ENCODE assay signal across 12 cellular contexts in the genomic region with DNA sequence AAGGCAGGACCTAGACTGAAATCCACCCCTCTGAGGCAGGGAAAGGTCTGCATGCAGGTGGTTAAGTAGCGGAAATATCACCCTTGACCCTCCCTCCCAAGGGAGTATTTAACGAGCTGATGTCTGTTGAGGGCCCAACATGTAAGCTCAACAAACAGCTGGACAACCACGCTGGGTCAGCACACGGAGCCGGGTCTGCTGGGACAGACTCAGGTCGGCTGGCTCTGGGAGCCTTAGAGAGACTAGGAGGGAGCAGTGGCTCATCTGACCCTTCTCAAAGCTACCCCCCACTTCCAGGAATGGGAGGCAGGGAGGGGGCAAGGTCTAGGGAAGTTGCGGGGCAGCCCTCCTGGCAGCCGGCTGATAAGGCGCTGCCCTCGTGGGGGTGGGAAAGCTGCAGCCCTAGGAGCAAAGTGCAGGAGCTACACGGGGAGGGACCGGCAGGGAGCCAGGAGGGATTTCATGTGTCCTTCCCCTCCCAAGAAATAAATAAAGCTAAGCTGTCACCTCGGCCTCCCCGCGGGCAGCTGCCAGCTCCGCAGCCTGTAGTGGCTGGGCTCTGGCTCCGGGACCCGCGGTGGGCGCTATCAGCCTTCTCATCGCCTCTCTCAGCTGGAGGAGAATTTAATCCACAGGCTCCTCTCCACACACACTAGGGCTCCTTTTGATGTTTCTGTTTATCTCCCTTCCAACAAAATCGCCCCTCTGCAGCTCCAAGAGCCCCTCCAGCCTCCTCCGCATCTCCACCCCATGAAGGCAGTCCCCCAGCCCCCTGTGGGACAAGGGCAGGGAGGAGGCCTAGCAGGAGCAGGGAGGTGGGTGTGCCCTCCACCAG.
DNase-seq lines count a peak whose midpoint lies in the region; ATAC-seq and TF ChIP-seq lines count a peak whose summit lies in the region.
"Had no signal": no experiment of that assay in that cellular context is flagged by ENCODE, and none has a peak within 500 bp of the region (broad histone marks: within the 10 kb centered on the region; RNA-seq: fewer than 3 reads in every experiment).

No MANE protein-coding gene starts in this region.

- H3K4me2 ChIP-seq in GM23248 (ENCODE audit: unreplicated experiment), result no peak overlapping the region

- intact Hi-C loops in natural killer cell (cut with micrococcal nuclease), result no loop called here
- intact Hi-C loops in adrenal gland (cut with DNase I), result no loop called here
- intact Hi-C loops in mucosa of descending colon (cut with DNase I, micrococcal nuclease), result no loop called here

- no peaks in the 10 kb centered on the region for H3K36me3 Mint-ChIP-seq in natural killer cell treated with Interleukin-12 subunit alpha and Interleukin-12 subunit beta and Interleukin-15 and Interleukin-18, amount 100 ng/mL, for 72 hours
- H3K36me3 Mint-ChIP-seq in natural killer cell, result no peaks in the 10 kb centered on the region

- no peak overlapping the region for H3K4me3 Mint-ChIP-seq in natural killer cell treated with Interleukin-12 subunit alpha and Interleukin-12 subunit beta and Interleukin-15 and Interleukin-18, amount 100 ng/mL, for 72 hours
- no peak overlapping the region for H3K4me3 Mint-ChIP-seq in natural killer cell

- H3K4me3 ChIP-seq in adrenal gland, result no peak overlapping the region
- no peak overlapping the region for H3K4me3 ChIP-seq in mucosa of descending colon
- no peak overlapping the region for H3K4me3 ChIP-seq in GM23248
- H3K4me3 ChIP-seq: breast epithelium had no signal

- ATAC-seq in natural killer cell treated with Interleukin-12 subunit alpha and Interleukin-12 subunit beta and Interleukin-15 and Interleukin-18, amount 100 ng/mL, for 72 hours, result no peak
- no peak for ATAC-seq in natural killer cell
- ATAC-seq in mucosa of descending colon, result peak; percentile 85
- ATAC-seq in stimulated activated naive CD8-positive, alpha-beta T cell treated with anti-CD3 and anti-CD28 coated beads, Interleukin-15, Interleukin-2, amounts not matched to agents 100 U/mL and 50 U/mL, for 24 hours, result no peak

- no peak for TF ChIP-seq POLR2A in adrenal gland (IDR thresholded peaks at IDR 0.05)

- no peaks in the 10 kb centered on the region for H3K79me2 ChIP-seq in GM23248 (ENCODE audit: insufficient read depth)

- no peak for TF ChIP-seq CTCF in natural killer cell (IDR thresholded peaks at IDR 0.05)
- TF ChIP-seq CTCF in adrenal gland (IDR thresholded peaks at IDR 0.05), result no peak
- no peak for TF ChIP-seq CTCF in mucosa of descending colon (IDR thresholded peaks at IDR 0.05)

- H3K4me1 ChIP-seq in adrenal gland (replicated peaks in 1 of 2), result peaks cover 13 to 14% of the 10 kb centered on the region in 2 donors
- peaks cover 19% of the 10 kb centered on the region for H3K4me1 ChIP-seq in mucosa of descending colon (ENCODE audit: low read depth)
- no peaks in the 10 kb centered on the region for H3K4me1 ChIP-seq in GM23248 (ENCODE audit: insufficient read depth)
- H3K4me1 ChIP-seq: breast epithelium had no signal

- peak overlapping the region in 1 of 5 donors; percentile 13 for H3K27ac ChIP-seq in adrenal gland
- no peak overlapping the region for H3K27ac ChIP-seq in GM23248
- H3K27ac ChIP-seq: breast epithelium, RWPE1 had no signal

- peak overlapping the region; percentile 51 to 90 for H3K27ac Mint-ChIP-seq in natural killer cell treated with Interleukin-12 subunit alpha and Interleukin-12 subunit beta and Interleukin-15 and Interleukin-18, amount 100 ng/mL, for 72 hours
- H3K27ac Mint-ChIP-seq in natural killer cell, result no peak overlapping the region

- no peak for DNase-seq in natural killer cell treated with Interleukin-12 subunit alpha and Interleukin-12 subunit beta and Interleukin-15 and Interleukin-18, amount 100 ng/mL, for 72 hours (ENCODE audit: low spot score)
- DNase-seq in natural killer cell (no peak), adrenal gland (peak in 5 of 7 donors; percentile 23 to 64 (median 40)), mucosa of descending colon (peak; percentile 88 to 93 (median 91)), NCI-H1105 (lab: John Stamatoyannopoulos, UW) (no peak), GM23248 (no peak)
- DNase-seq in stimulated activated naive CD8-positive, alpha-beta T cell treated with anti-CD3 and anti-CD28 coated beads, Interleukin-15, Interleukin-2, amounts not matched to agents 100 U/mL and 50 U/mL, for 24 hours, result no peak
- DNase-seq in activated T-cell treated with anti-CD3 and anti-CD28 coated beads, Interleukin-2, amount 50 U/mL, for 48 hours, result no peak
- DNase-seq: IMR-90, NCI-H2171 treated with DMSO at 0.1 percent for 48 hours had no signal

- peaks cover 6 to 8% of the 10 kb centered on the region in 2 donors for H3K4me1 Mint-ChIP-seq in natural killer cell treated with Interleukin-12 subunit alpha and Interleukin-12 subunit beta and Interleukin-15 and Interleukin-18, amount 100 ng/mL, for 72 hours (ENCODE audit: low read depth in 2 of 2)
- peaks cover 5 to 9% of the 10 kb centered on the region in 2 donors for H3K4me1 Mint-ChIP-seq in natural killer cell

- no peaks in the 10 kb centered on the region for H3K36me3 ChIP-seq in adrenal gland (replicated peaks in 1 of 2)
- no peaks in the 10 kb centered on the region for H3K36me3 ChIP-seq in mucosa of descending colon (ENCODE audit: low read depth)
- no peaks in the 10 kb centered on the region for H3K36me3 ChIP-seq in GM23248 (ENCODE audit: low read depth)
- H3K36me3 ChIP-seq: breast epithelium had no signal

- H3K9ac ChIP-seq in GM23248, result no peak overlapping the region

- no peaks in the 10 kb centered on the region for H3K27me3 ChIP-seq in adrenal gland
- peaks cover 15% of the 10 kb centered on the region; the same call in 1 of the 2 replicates for H3K27me3 ChIP-seq in GM23248 (replicated peaks; ENCODE audit: insufficient read depth)
- H3K27me3 ChIP-seq: breast epithelium had no signal

- H4K20me1 ChIP-seq in GM23248 (ENCODE audit: insufficient read depth), result no peaks in the 10 kb centered on the region

- in situ Hi-C loops in GM23248 (cut with MboI), result no loop called here

- H3K9me3 Mint-ChIP-seq in natural killer cell treated with Interleukin-12 subunit alpha and Interleukin-12 subunit beta and Interleukin-15 and Interleukin-18, amount 100 ng/mL, for 72 hours, result no peaks in the 10 kb centered on the region
- H3K9me3 Mint-ChIP-seq in natural killer cell, result no peaks in the 10 kb centered on the region

- no peaks in the 10 kb centered on the region for H3K27me3 Mint-ChIP-seq in natural killer cell treated with Interleukin-12 subunit alpha and Interleukin-12 subunit beta and Interleukin-15 and Interleukin-18, amount 100 ng/mL, for 72 hours
- no peaks in the 10 kb centered on the region for H3K27me3 Mint-ChIP-seq in natural killer cell (ENCODE audit: low read depth in 2 of 2)

- H3K9me3 ChIP-seq in adrenal gland (replicated peaks in 1 of 3), result no peaks in the 10 kb centered on the region
- H3K9me3 ChIP-seq in mucosa of descending colon, result no peaks in the 10 kb centered on the region
- no peaks in the 10 kb centered on the region for H3K9me3 ChIP-seq in GM23248 (ENCODE audit: low read depth)
- H3K9me3 ChIP-seq: breast epithelium had no signal

- no peaks in the 10 kb centered on the region for H3F3A ChIP-seq in GM23248 (ENCODE audit: insufficient read depth)

- no peak overlapping the region for H2AFZ ChIP-seq in GM23248

- no peaks in the 10 kb centered on the region for H3K9me2 ChIP-seq in GM23248 (ENCODE audit: insufficient read depth)

- 30 to 52% (median 33%) methylated on average over 21 to 23 of the region's 23 CpGs for WGBS in adrenal gland, 4 donors
- 57 to 67% methylated on average over 21 to 23 of the region's 23 CpGs for WGBS in GM23248 (ENCODE audit: low coverage in 1 of 2, low lambda C conversion rate in 2 of 2, missing lambda C conversion rate in 2 of 2), 2 experiments

Comparison
In these comparisons a context has a peak if more than half of its experiments do, and no peak if none do; other contexts are left out.
1. H3K27ac Mint-ChIP-seq: peak in natural killer cell treated with Interleukin-12 subunit alpha and Interleukin-12 subunit beta and Interleukin-15 and Interleukin-18, amount 100 ng/mL, for 72 hours (2 of 2); none in natural killer cell (0 of 2).
2. DNase-seq: peak in adrenal gland (5 of 7) and mucosa of descending colon (3 of 3); none in natural killer cell treated with Interleukin-12 subunit alpha and Interleukin-12 subunit beta and Interleukin-15 and Interleukin-18, amount 100 ng/mL, for 72 hours (single experiment), natural killer cell (single experiment), NCI-H1105 (single experiment), GM23248 (single experiment), stimulated activated naive CD8-positive, alpha-beta T cell treated with anti-CD3 and anti-CD28 coated beads, Interleukin-15, Interleukin-2, amounts not matched to agents 100 U/mL and 50 U/mL, for 24 hours (single experiment) and activated T-cell treated with anti-CD3 and anti-CD28 coated beads, Interleukin-2, amount 50 U/mL, for 48 hours (0 of 2).